1 cellular context compared by ENCODE assay signal in the genomic region with DNA sequence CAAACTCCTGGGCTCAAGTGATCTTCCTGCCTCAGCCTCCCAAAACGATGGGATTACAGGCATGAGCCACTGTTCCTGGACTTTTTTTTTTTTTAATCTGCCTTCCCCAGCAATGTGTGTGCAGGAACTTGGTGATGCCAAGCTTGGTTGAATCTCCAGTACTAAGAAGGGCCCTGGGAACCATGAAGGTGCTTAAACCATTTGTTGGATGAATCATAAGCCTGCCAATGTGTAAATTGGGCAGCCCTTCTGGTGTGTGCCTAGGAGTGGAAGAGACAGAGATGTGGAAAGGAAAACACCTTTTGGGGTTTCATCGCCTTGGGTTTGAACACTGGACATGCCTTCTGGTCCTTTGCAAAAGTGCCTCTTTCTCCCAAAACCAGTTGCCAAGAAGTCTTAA.
TF ChIP-seq lines count a peak whose summit lies in the region.

No MANE protein-coding gene starts in this region.

TF ChIP-seq in H1, 55 proteins besides CTCF, POLR2A, EP300 and RAD21:
- no peak for TF ChIP-seq PHF8 (conservative IDR thresholded peaks at IDR 0.05; ENCODE audit: low read depth, low read length)
- TF ChIP-seq TEAD4 (IDR thresholded peaks at IDR 0.05; ENCODE audit: low read depth, low read length), result no peak
- TF ChIP-seq JUN (IDR thresholded peaks at IDR 0.05; ENCODE audit: low read depth, low read length), result no peak
